27 cellular contexts compared by ENCODE assay signal in the genomic region with DNA sequence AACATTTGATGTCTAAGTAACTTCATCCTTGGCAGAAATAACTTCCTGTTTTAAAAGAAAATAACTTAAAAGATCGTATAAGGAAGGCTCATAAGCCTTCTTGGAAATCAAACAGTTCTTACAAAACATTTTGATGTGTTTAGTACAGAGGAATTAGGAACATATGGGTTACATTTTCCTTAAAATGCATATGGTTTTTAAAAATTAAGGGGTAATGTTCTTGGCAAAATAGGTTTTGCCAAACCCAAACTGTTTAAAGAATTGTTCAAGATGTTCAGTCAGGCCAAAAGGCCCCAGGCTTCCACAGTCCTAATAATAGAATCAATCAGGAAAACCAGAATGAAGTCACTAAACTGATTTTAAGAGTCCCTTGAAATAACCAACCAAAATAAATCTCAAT.
"Had no signal": no experiment of that assay in that cellular context is flagged by ENCODE, and none has a peak within 500 bp of the region (broad histone marks: within the 10 kb centered on the region; RNA-seq: fewer than 3 reads in every experiment).

No MANE protein-coding gene starts in this region.

- H3K27me3 ChIP-seq: neural progenitor cell, ovary, right lobe of liver, sigmoid colon, stomach, thyroid gland, tibial nerve, upper lobe of left lung, vagina had no signal

- H3K4me1 Mint-ChIP-seq: nephron; stimulated activated effector memory CD8-positive, alpha-beta T cell treated with anti-CD3 and anti-CD28 coated beads, Interleukin-12 subunit alpha, Interleukin-12 subunit beta, amount 100 ng/mL, for 72 hours; stimulated activated naive B cell treated with anti-CD40 and anti-IgM and Interleukin-4, amounts not matched to agents 10 μg/mL and 1 μg/mL and 100 μg/mL, for 72 hours had no signal

- DNase-seq: occipital lobe; ovary; posterior cingulate gyrus; psoas muscle; right cardiac atrium; right lobe of liver; sigmoid colon; small intestine; stimulated activated CD4-positive, alpha-beta T cell treated with anti-CD3 and anti-CD28 coated beads, Interleukin-15, amount 100 ng/mL, for 24 hours; stimulated activated CD4-positive, alpha-beta T cell treated with anti-CD3 and anti-CD28 coated beads, Interleukin-2, amount 100 ng/mL, for 24 hours; stimulated activated CD4-positive, alpha-beta T cell treated with anti-CD3 and anti-CD28 coated beads, Interleukin-2, amount 100 ng/mL, for 48 hours; stimulated activated CD4-positive, alpha-beta T cell treated with anti-CD3 and anti-CD28 coated beads, Interleukin-4, amount 100 ng/mL, for 24 hours; stimulated activated naive B cell treated with anti-CD40 and anti-IgM and Interleukin-4, amounts not matched to agents 10 μg/mL and 1 μg/mL and 100 μg/mL, for 72 hours; stimulated activated naive CD4-positive, alpha-beta T cell treated with Interleukin-2 at 50 U/mL for 16 hours; stomach; thyroid gland; trophoblast cell; upper lobe of left lung had no signal

- H3K27ac Mint-ChIP-seq: nephron; neural progenitor cell; progenitor cell of endocrine pancreas; stimulated activated effector memory CD8-positive, alpha-beta T cell treated with anti-CD3 and anti-CD28 coated beads, Interleukin-12 subunit alpha, Interleukin-12 subunit beta, amount 100 ng/mL, for 72 hours; stimulated activated naive B cell treated with anti-CD40 and anti-IgM and Interleukin-4, amounts not matched to agents 10 μg/mL and 1 μg/mL and 100 μg/mL, for 72 hours; stimulated activated naive CD8-positive, alpha-beta T cell treated with anti-CD3 and anti-CD28 coated beads, Interleukin-15, Interleukin-2, amounts not matched to agents 100 ng/mL and 50 ng/mL, for 24 hours had no signal

- H3K36me3 ChIP-seq: neural progenitor cell, ovary, right lobe of liver, sigmoid colon, stomach, thoracic aorta, thyroid gland, tibial nerve, upper lobe of left lung, vagina had no signal

- H3K36me3 Mint-ChIP-seq: neural progenitor cell; stimulated activated effector memory CD8-positive, alpha-beta T cell treated with anti-CD3 and anti-CD28 coated beads, Interleukin-12 subunit alpha, Interleukin-12 subunit beta, amount 100 ng/mL, for 72 hours; stimulated activated naive B cell treated with anti-CD40 and anti-IgM and Interleukin-4, amounts not matched to agents 10 μg/mL and 1 μg/mL and 100 μg/mL, for 72 hours had no signal

- H3K27ac ChIP-seq: neural progenitor cell, ovary, parathyroid adenoma, psoas muscle, right lobe of liver, sigmoid colon, stomach, thoracic aorta, thyroid gland, tibial nerve, upper lobe of left lung, vagina had no signal

- H3K4me3 Mint-ChIP-seq: nephron; neural progenitor cell; stimulated activated effector memory CD8-positive, alpha-beta T cell treated with anti-CD3 and anti-CD28 coated beads, Interleukin-12 subunit alpha, Interleukin-12 subunit beta, amount 100 ng/mL, for 72 hours; stimulated activated naive B cell treated with anti-CD40 and anti-IgM and Interleukin-4, amounts not matched to agents 10 μg/mL and 1 μg/mL and 100 μg/mL, for 72 hours; stimulated activated naive CD8-positive, alpha-beta T cell treated with anti-CD3 and anti-CD28 coated beads, Interleukin-15, Interleukin-2, amounts not matched to agents 100 ng/mL and 50 ng/mL, for 24 hours had no signal

- H3K4me2 ChIP-seq: neural progenitor cell had no signal

- H3K9ac ChIP-seq: neural progenitor cell, parathyroid adenoma had no signal

- H3K9me3 ChIP-seq: ovary, psoas muscle, right lobe of liver, sigmoid colon, stomach, thoracic aorta, thyroid gland, tibial nerve, upper lobe of left lung, vagina had no signal

- H3K4me1 ChIP-seq: neural progenitor cell, parathyroid adenoma, psoas muscle, right lobe of liver, sigmoid colon, stomach, tibial nerve, upper lobe of left lung, vagina had no signal

- H3K27me3 Mint-ChIP-seq: progenitor cell of endocrine pancreas; stimulated activated naive B cell treated with anti-CD40 and anti-IgM and Interleukin-4, amounts not matched to agents 10 μg/mL and 1 μg/mL and 100 μg/mL, for 72 hours; stimulated activated naive CD8-positive, alpha-beta T cell treated with anti-CD3 and anti-CD28 coated beads, Interleukin-15, Interleukin-2, amounts not matched to agents 100 ng/mL and 50 ng/mL, for 24 hours had no signal

- H3K4me3 ChIP-seq: neural progenitor cell, ovary, psoas muscle, right lobe of liver, sigmoid colon, stomach, thoracic aorta, thyroid gland, tibial nerve, upper lobe of left lung, vagina had no signal

- H3K9me3 Mint-ChIP-seq: nephron; neural progenitor cell; stimulated activated naive CD8-positive, alpha-beta T cell treated with anti-CD3 and anti-CD28 coated beads, Interleukin-15, Interleukin-2, amounts not matched to agents 100 ng/mL and 50 ng/mL, for 24 hours had no signal
